6 cellular contexts compared by ENCODE assay signal in the genomic region with DNA sequence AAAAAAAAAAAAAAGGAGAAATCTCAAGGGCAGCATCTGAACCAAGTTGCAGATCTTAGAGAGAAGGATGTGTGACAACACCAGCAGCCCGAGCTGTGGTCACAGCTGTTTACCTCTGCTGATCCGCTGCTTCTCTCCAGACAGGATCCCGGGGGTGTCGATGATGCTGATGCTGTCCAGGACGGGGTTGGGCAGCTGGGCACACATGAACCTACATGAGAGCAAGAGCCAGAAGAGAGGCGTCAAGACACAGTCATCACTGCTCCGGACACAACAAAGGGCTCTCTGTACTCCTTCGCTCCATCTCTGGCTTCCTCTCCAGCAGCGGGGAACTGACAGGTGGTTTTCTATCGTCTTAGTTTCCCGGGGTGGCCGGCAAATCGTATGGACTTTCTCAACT. TPM values are rescaled to one million over a fixed set of nuclear protein-coding genes. Genes with fewer than 3 reads are reported as not detected.
DNase-seq lines count a peak whose midpoint lies in the region; ATAC-seq and TF ChIP-seq lines count a peak whose summit lies in the region.

No MANE protein-coding gene starts in this region.

- POLR2A ChIA-PET in activated naive CD8-positive, alpha-beta T cell treated with anti-CD3 and anti-CD28 coated beads, Interleukin-2, amount 10 ng/mL, durations not matched to agents 7 days and 5 days (lab: Charles Lee) = interaction anchor here (0.9 to 24.3 kb wide), 3 partner anchors 14 to 248 kb away, joined by 3 to 782 read pairs (median 3); a partner anchor contains a TSS
- POLR2A ChIA-PET in naive thymus-derived CD8-positive, alpha-beta T cell (lab: Charles Lee) = interaction anchor here (0.6 to 45.7 kb wide), 8 partner anchors 10 to 261 kb away, joined by 3 to 2449 read pairs (median 8); a partner anchor contains a TSS

- TF ChIP-seq CTCF in GM12865 (IDR thresholded peaks at IDR 0.05; ENCODE audit: insufficient read depth, low read depth, low read length, missing control alignments) = no peak

- H3K27me3 Mint-ChIP-seq in activated naive CD8-positive, alpha-beta T cell treated with anti-CD3 and anti-CD28 coated beads, Interleukin-2, amount 10 ng/mL, durations not matched to agents 7 days and 5 days = no peaks in the 10 kb centered on the region
- H3K27me3 Mint-ChIP-seq in naive thymus-derived CD8-positive, alpha-beta T cell = no peaks in the 10 kb centered on the region

- H3K36me3 Mint-ChIP-seq in activated naive CD8-positive, alpha-beta T cell treated with anti-CD3 and anti-CD28 coated beads, Interleukin-2, amount 10 ng/mL, durations not matched to agents 7 days and 5 days = peaks cover 39% of the 10 kb centered on the region
- peaks cover 0 to 52% (median 23%) of the 10 kb centered on the region in 3 donors for H3K36me3 Mint-ChIP-seq in naive thymus-derived CD8-positive, alpha-beta T cell

- peak overlapping the region; percentile 86 for H3K4me3 ChIP-seq in GM12865 (ENCODE audit: low read depth, low read length)

- DNase-seq in GM12865 (ENCODE audit: low read depth) (peak; percentile 49), foreskin melanocyte (no peak), OCI-M2 (lab: John Stamatoyannopoulos, UW; ENCODE audit: unreplicated experiment) (no peak), NCI-H1694 treated with DMSO at 0.1 percent for 48 hours (lab: John Stamatoyannopoulos, UW) (no peak)
- DNase-seq in activated naive CD8-positive, alpha-beta T cell treated with anti-CD3 and anti-CD28 coated beads, Interleukin-2, amount 10 ng/mL, durations not matched to agents 7 days and 5 days = no peak
- peak in 4 of 10 donors; percentile 47 to 56 (median 53) for DNase-seq in naive thymus-derived CD8-positive, alpha-beta T cell

- H3K9me3 Mint-ChIP-seq in activated naive CD8-positive, alpha-beta T cell treated with anti-CD3 and anti-CD28 coated beads, Interleukin-2, amount 10 ng/mL, durations not matched to agents 7 days and 5 days = no peaks in the 10 kb centered on the region
- H3K9me3 Mint-ChIP-seq in naive thymus-derived CD8-positive, alpha-beta T cell = no peaks in the 10 kb centered on the region

- no peak for ATAC-seq in activated naive CD8-positive, alpha-beta T cell treated with anti-CD3 and anti-CD28 coated beads, Interleukin-2, amount 10 ng/mL, durations not matched to agents 7 days and 5 days (ENCODE audit: low read depth)
- peak in 1 of 2 donors; percentile 3 for ATAC-seq in naive thymus-derived CD8-positive, alpha-beta T cell

- peak overlapping the region; percentile 84 for H3K27ac Mint-ChIP-seq in activated naive CD8-positive, alpha-beta T cell treated with anti-CD3 and anti-CD28 coated beads, Interleukin-2, amount 10 ng/mL, durations not matched to agents 7 days and 5 days
- peak overlapping the region; percentile 92 to 98 (median 95) for H3K27ac Mint-ChIP-seq in naive thymus-derived CD8-positive, alpha-beta T cell

- peaks cover 65% of the 10 kb centered on the region for H3K4me1 Mint-ChIP-seq in activated naive CD8-positive, alpha-beta T cell treated with anti-CD3 and anti-CD28 coated beads, Interleukin-2, amount 10 ng/mL, durations not matched to agents 7 days and 5 days
- peaks cover 44 to 84% (median 79%) of the 10 kb centered on the region in 4 donors for H3K4me1 Mint-ChIP-seq in naive thymus-derived CD8-positive, alpha-beta T cell

- peak overlapping the region; percentile 100 for H3K4me3 Mint-ChIP-seq in activated naive CD8-positive, alpha-beta T cell treated with anti-CD3 and anti-CD28 coated beads, Interleukin-2, amount 10 ng/mL, durations not matched to agents 7 days and 5 days
- H3K4me3 Mint-ChIP-seq in naive thymus-derived CD8-positive, alpha-beta T cell = peak overlapping the region; percentile 92 to 99 (median 98)

RNA-seq across cellular contexts. Expression of a gene that starts 4.1 kb away (rescaled TPM):
- 100 to 1,000 TPM; 187 to 195 TPM for total RNA-seq in activated naive CD8-positive, alpha-beta T cell treated with anti-CD3 and anti-CD28 coated beads, Interleukin-2, amount 10 ng/mL, durations not matched to agents 7 days and 5 days
- 100 to 1,000 TPM; 217 to 226 TPM for total RNA-seq in naive thymus-derived CD8-positive, alpha-beta T cell
- 100 to 1,000 TPM; 137 to 164 (median 154) TPM for polyA plus RNA-seq in naive thymus-derived CD8-positive, alpha-beta T cell

RNA-seq across cellular contexts. Expression of a gene that starts 29.9 kb away (rescaled TPM):
- total RNA-seq in activated naive CD8-positive, alpha-beta T cell treated with anti-CD3 and anti-CD28 coated beads, Interleukin-2, amount 10 ng/mL, durations not matched to agents 7 days and 5 days = 1 to 10 TPM; 3.4 to 3.5 TPM
- total RNA-seq in naive thymus-derived CD8-positive, alpha-beta T cell = 10 to 100 TPM in 1 of 2 experiments, 1 to 10 TPM in 1; 9.0 to 10.3 TPM
- under 1 TPM; 0.09 to 0.38 (median 0.13) TPM for polyA plus RNA-seq in naive thymus-derived CD8-positive, alpha-beta T cell

RNA-seq across cellular contexts. Expression of a gene that starts 42.7 kb away (rescaled TPM):
- 10 to 100 TPM; 34.5 to 39.7 TPM for total RNA-seq in activated naive CD8-positive, alpha-beta T cell treated with anti-CD3 and anti-CD28 coated beads, Interleukin-2, amount 10 ng/mL, durations not matched to agents 7 days and 5 days
- 10 to 100 TPM; 39.5 to 41.4 TPM for total RNA-seq in naive thymus-derived CD8-positive, alpha-beta T cell
- 1 to 10 TPM; 3.4 to 4.2 (median 3.6) TPM for polyA plus RNA-seq in naive thymus-derived CD8-positive, alpha-beta T cell

RNA-seq across cellular contexts. Expression of a gene that starts 50.2 kb away (rescaled TPM):
- total RNA-seq in activated naive CD8-positive, alpha-beta T cell treated with anti-CD3 and anti-CD28 coated beads, Interleukin-2, amount 10 ng/mL, durations not matched to agents 7 days and 5 days = 10 to 100 TPM; 18.6 to 22.3 TPM
- total RNA-seq in naive thymus-derived CD8-positive, alpha-beta T cell = 10 to 100 TPM; 13.4 to 16.0 TPM
- 1 to 10 TPM; 4.7 to 6.6 (median 5.3) TPM for polyA plus RNA-seq in naive thymus-derived CD8-positive, alpha-beta T cell
